ENCODE assay signal across 9 cellular contexts in genomic region chr11:86174101-86175046, GRCh38.
DNase-seq lines count a peak whose midpoint lies in the region; ATAC-seq and TF ChIP-seq lines count a peak whose summit lies in the region.
"Had no signal": no experiment of that assay in that cellular context is flagged by ENCODE, and none has a peak within 500 bp of the region (broad histone marks: within the 10 kb centered on the region; RNA-seq: fewer than 3 reads in every experiment).

No MANE protein-coding gene starts in this region.

- intact Hi-C loops in gastrocnemius medialis (cut with DNase I; ENCODE audit: low total_unique reads), result loop anchor here (1.0 to 5.0 kb wide), 4 partner anchors 18 to 132 kb away; partner anchors contain the start of genes EED and PICALM

- H3K27ac ChIP-seq in cardiac muscle cell (peak overlapping the region; percentile 61), gastrocnemius medialis (peak overlapping the region; percentile 83 to 88 (median 85))
- H3K27ac ChIP-seq: neutrophil had no signal

- H3K27ac Mint-ChIP-seq in activated CD4-positive, alpha-beta memory T cell treated with anti-CD3 and anti-CD28 coated beads, Interleukin-2, amount 10 ng/mL, durations not matched to agents 7 days and 5 days, result peak overlapping the region; percentile 16
- no peak overlapping the region for H3K27ac Mint-ChIP-seq in WTC11

- H3K9me3 ChIP-seq in cardiac muscle cell (ENCODE audit: low read depth) (no peaks in the 10 kb centered on the region), gastrocnemius medialis (no peaks in the 10 kb centered on the region)
- H3K9me3 ChIP-seq: neutrophil had no signal

- peak in 1 of 2 donors; percentile 12 for TF ChIP-seq POLR2A in gastrocnemius medialis (IDR thresholded peaks at IDR 0.05)

- no peaks in the 10 kb centered on the region for H3K36me3 ChIP-seq in cardiac muscle cell
- H3K36me3 ChIP-seq in gastrocnemius medialis, result no peaks in the 10 kb centered on the region
- H3K36me3 ChIP-seq: neutrophil had no signal

- DNase-seq in GM03348 (ENCODE audit: low spot score) (peak; percentile 90), cardiac muscle cell (ENCODE audit: low read depth in 1 of 2, low spot score in 1 of 2) (peak; percentile 36 to 98), gastrocnemius medialis (peak; percentile 91 to 95), DMS 273 (lab: John Stamatoyannopoulos, UW; ENCODE audit: unreplicated experiment) (no peak), WTC11 (ENCODE audit: low spot score) (no peak), NCI-H2227 treated with DMSO at 0.1 percent for 48 hours (lab: John Stamatoyannopoulos, UW) (no peak)
- DNase-seq in activated CD4-positive, alpha-beta memory T cell treated with anti-CD3 and anti-CD28 coated beads, Interleukin-2, amount 10 ng/mL, durations not matched to agents 7 days and 5 days, result no peak

- no peaks in the 10 kb centered on the region for H3K4me1 Mint-ChIP-seq in activated CD4-positive, alpha-beta memory T cell treated with anti-CD3 and anti-CD28 coated beads, Interleukin-2, amount 10 ng/mL, durations not matched to agents 7 days and 5 days
- no peaks in the 10 kb centered on the region; the same call in 1 of the 2 replicates for H3K4me1 Mint-ChIP-seq in WTC11

- H3K27me3 Mint-ChIP-seq in activated CD4-positive, alpha-beta memory T cell treated with anti-CD3 and anti-CD28 coated beads, Interleukin-2, amount 10 ng/mL, durations not matched to agents 7 days and 5 days, result no peaks in the 10 kb centered on the region
- H3K27me3 Mint-ChIP-seq in WTC11 (ENCODE audit: low read depth), result no peaks in the 10 kb centered on the region

- H3K4me3 Mint-ChIP-seq in activated CD4-positive, alpha-beta memory T cell treated with anti-CD3 and anti-CD28 coated beads, Interleukin-2, amount 10 ng/mL, durations not matched to agents 7 days and 5 days, result no peak overlapping the region
- H3K4me3 Mint-ChIP-seq in WTC11, result no peak overlapping the region

- no peaks in the 10 kb centered on the region for H3K27me3 ChIP-seq in cardiac muscle cell
- H3K27me3 ChIP-seq in gastrocnemius medialis, result no peaks in the 10 kb centered on the region
- H3K27me3 ChIP-seq: neutrophil had no signal

- H3K36me3 Mint-ChIP-seq in activated CD4-positive, alpha-beta memory T cell treated with anti-CD3 and anti-CD28 coated beads, Interleukin-2, amount 10 ng/mL, durations not matched to agents 7 days and 5 days (ENCODE audit: low read depth), result peaks cover 8% of the 10 kb centered on the region
- no peaks in the 10 kb centered on the region for H3K36me3 Mint-ChIP-seq in WTC11

- TF ChIP-seq CTCF in cardiac muscle cell (IDR thresholded peaks at IDR 0.05; ENCODE audit: low read depth, low read length) (no peak), gastrocnemius medialis (IDR thresholded peaks at IDR 0.05 in 4 of 5, conservative IDR thresholded peaks at IDR 0.05 in 1 of 5) (peak in 1 of 5 experiments; percentile 14), WTC11 (IDR thresholded peaks at IDR 0.05) (no peak)

- CTCF ChIA-PET in activated CD4-positive, alpha-beta memory T cell treated with anti-CD3 and anti-CD28 coated beads, Interleukin-2, amount 10 ng/mL, durations not matched to agents 7 days and 5 days (lab: Charles Lee), result interaction anchor here (1.0 to 1.3 kb wide), 3 partner anchors 9 to 21 kb away, joined by 3 to 5 read pairs (median 3); no protein-coding TSS in a partner anchor
- CTCF ChIA-PET in WTC11 (lab: Charles Lee), result interaction anchor here (0.6 to 1.1 kb wide), 2 partner anchors 23 to 133 kb away, joined by 3 to 6 read pairs; no protein-coding TSS in a partner anchor

- peaks cover 12% of the 10 kb centered on the region for H3K4me1 ChIP-seq in cardiac muscle cell (ENCODE audit: low read depth)
- peaks cover 40 to 51% of the 10 kb centered on the region in 2 donors for H3K4me1 ChIP-seq in gastrocnemius medialis

- in situ Hi-C loops in gastrocnemius medialis (cut with MboI; ENCODE audit: low sequenced_read_pairs in 4 of 4), result loop anchor here in 1 of 4 donors (10.0 kb wide), 1 partner anchor 100 kb away; no protein-coding TSS in a partner anchor

- POLR2A ChIA-PET in activated CD4-positive, alpha-beta memory T cell treated with anti-CD3 and anti-CD28 coated beads, Interleukin-2, amount 10 ng/mL, durations not matched to agents 7 days and 5 days (lab: Charles Lee), result interaction anchor here (0.7 to 5.6 kb wide), 10 partner anchors 7 to 133 kb away, joined by 3 to 62 read pairs (median 4); partner anchors contain the start of gene PICALM
- POLR2A ChIA-PET in WTC11 (lab: Charles Lee), result interaction anchor here (1.2 kb wide), 1 partner anchor 13 kb away, joined by 5 read pairs; no protein-coding TSS in a partner anchor

- ATAC-seq in gastrocnemius medialis (peak; percentile 98 to 99), HG03571 (IDR thresholded peaks at IDR 0.05; ENCODE audit: unreplicated experiment) (no peak), WTC11 (no peak)

- H3K9me3 Mint-ChIP-seq in activated CD4-positive, alpha-beta memory T cell treated with anti-CD3 and anti-CD28 coated beads, Interleukin-2, amount 10 ng/mL, durations not matched to agents 7 days and 5 days, result no peaks in the 10 kb centered on the region
- H3K9me3 Mint-ChIP-seq in WTC11, result no peaks in the 10 kb centered on the region

- H3K4me3 ChIP-seq in cardiac muscle cell, result no peak overlapping the region
- no peak overlapping the region for H3K4me3 ChIP-seq in gastrocnemius medialis

TF ChIP-seq in WTC11, 78 proteins besides CTCF, POLR2A, EP300 and RAD21:
- TF ChIP-seq ZNF512 (CRISPR knock-in tag; IDR thresholded peaks at IDR 0.05; ENCODE audit: borderline replicate concordance) (no peak), PREB (CRISPR knock-in tag; IDR thresholded peaks at IDR 0.05; ENCODE audit: borderline replicate concordance) (no peak), ATF1 (CRISPR knock-in tag; IDR thresholded peaks at IDR 0.05) (no peak), ERG (CRISPR knock-in tag; IDR thresholded peaks at IDR 0.05) (no peak), TP53 (CRISPR knock-in tag; IDR thresholded peaks at IDR 0.05) (no peak), ZNF232 (CRISPR knock-in tag; IDR thresholded peaks at IDR 0.05) (no peak), FOXK1 (CRISPR knock-in tag; IDR thresholded peaks at IDR 0.05) (no peak), USF2 (CRISPR knock-in tag; IDR thresholded peaks at IDR 0.05) (no peak), IRF2 (CRISPR knock-in tag; IDR thresholded peaks at IDR 0.05; ENCODE audit: borderline replicate concordance, low read depth) (no peak), JUN (CRISPR knock-in tag; IDR thresholded peaks at IDR 0.05) (no peak), ZNF263 (CRISPR knock-in tag; IDR thresholded peaks at IDR 0.05; ENCODE audit: low read depth) (no peak), JAZF1 (CRISPR knock-in tag; IDR thresholded peaks at IDR 0.05) (no peak), ESRRA (CRISPR knock-in tag; IDR thresholded peaks at IDR 0.05; ENCODE audit: borderline replicate concordance) (no peak), NR2C2 (CRISPR knock-in tag; IDR thresholded peaks at IDR 0.05) (no peak)

Comparison
In these comparisons a context has a peak if more than half of its experiments do, and no peak if none do; other contexts are left out.
1. DNase-seq: peak in GM03348 (single experiment), cardiac muscle cell (2 of 2) and gastrocnemius medialis (2 of 2); none in activated CD4-positive, alpha-beta memory T cell treated with anti-CD3 and anti-CD28 coated beads, Interleukin-2, amount 10 ng/mL, durations not matched to agents 7 days and 5 days (single experiment), DMS 273 (single experiment), WTC11 (single experiment) and NCI-H2227 treated with DMSO at 0.1 percent for 48 hours (single experiment).
2. ATAC-seq: peak in gastrocnemius medialis (2 of 2); none in HG03571 (single experiment) and WTC11 (single experiment).